In genomic region chr10:85407093-85407492, GRCh38 we compare ENCODE assay signal across 16 cellular contexts.
DNase-seq lines count a peak whose midpoint lies in the region; ATAC-seq and TF ChIP-seq lines count a peak whose summit lies in the region.
"Had no signal": no experiment of that assay in that cellular context is flagged by ENCODE, and none has a peak within 500 bp of the region (broad histone marks: within the 10 kb centered on the region; RNA-seq: fewer than 3 reads in every experiment).

No MANE protein-coding gene starts in this region.

- H3K4me3 ChIP-seq in mesendoderm (ENCODE audit: low read length): no peak overlapping the region
- H3K4me3 ChIP-seq: BLaER1 treated with 17β-estradiol and CSF1 and Interleukin-3, amounts not matched to agents 10 nM and 100 nM had no signal

- H3K4me2 ChIP-seq in H9 (ENCODE audit: insufficient read depth, insufficient read length, low read length) (no peak overlapping the region), mesendoderm (ENCODE audit: low read length) (no peak overlapping the region)
- H3K4me2 ChIP-seq: BLaER1 treated with 17β-estradiol and CSF1 and Interleukin-3, amounts not matched to agents 10 nM and 100 nM had no signal

- TF ChIP-seq CTCF in H9 (conservative IDR thresholded peaks at IDR 0.05) (no peak), WTC11 (IDR thresholded peaks at IDR 0.05) (no peak)

- H2BK20ac ChIP-seq in H9 (ENCODE audit: low read depth, low read length, poor library complexity, severe bottlenecking): no peak overlapping the region

- no peaks in the 10 kb centered on the region for H3K79me1 ChIP-seq in H9 (ENCODE audit: insufficient read depth, low read depth, low read length, poor library complexity, severe bottlenecking)
- no peaks in the 10 kb centered on the region for H3K79me1 ChIP-seq in mesendoderm (ENCODE audit: low read length)

- ATAC-seq in WTC11: peak; percentile 87
- no peak for ATAC-seq in HG02885 (IDR thresholded peaks at IDR 0.05; ENCODE audit: poor library complexity, unreplicated experiment)
- no peak for ATAC-seq in HG02884 (IDR thresholded peaks at IDR 0.05; ENCODE audit: unreplicated experiment)
- ATAC-seq: CD8-positive, alpha-beta T cell; HepG2 had no signal

- no peak overlapping the region for H4K8ac ChIP-seq in H9 (replicated peaks; ENCODE audit: insufficient read length, low read depth, low read length)
- no peak overlapping the region for H4K8ac ChIP-seq in mesendoderm (ENCODE audit: low read depth, low read length)

- CTCF ChIA-PET in WTC11 (lab: Charles Lee): interaction anchor here (1.1 kb wide), 1 partner anchor 108 kb away, joined by 4 read pairs; no protein-coding TSS in a partner anchor
- CTCF ChIA-PET in activated CD4-positive, alpha-beta memory T cell treated with anti-CD3 and anti-CD28 coated beads for 36 hours (lab: Charles Lee): no interaction called here

- H3K4me1 Mint-ChIP-seq in H9 (peaks cover 7 to 10% of the 10 kb centered on the region in 2 experiments), WTC11 (peaks cover 17% of the 10 kb centered on the region)
- H3K4me1 Mint-ChIP-seq in activated CD4-positive, alpha-beta memory T cell treated with anti-CD3 and anti-CD28 coated beads for 36 hours (ENCODE audit: low read depth): no peaks in the 10 kb centered on the region
- H3K4me1 Mint-ChIP-seq: B cell, IgD-negative memory B cell had no signal

- no peak overlapping the region for H3K14ac ChIP-seq in H9 (ENCODE audit: insufficient read depth, low read length)

- no peaks in the 10 kb centered on the region for H3K27me3 ChIP-seq in H9 (ENCODE audit: insufficient read depth, low read length)
- H3K27me3 ChIP-seq in mesendoderm (ENCODE audit: insufficient read depth, low read length, poor library complexity): no peaks in the 10 kb centered on the region
- H3K27me3 ChIP-seq: BLaER1 treated with 17β-estradiol and CSF1 and Interleukin-3, amounts not matched to agents 10 nM and 100 nM had no signal

- no peak overlapping the region for H2AFZ ChIP-seq in H9 (ENCODE audit: low read length)

- DNase-seq in H9 (peak; percentile 33), WTC11 (ENCODE audit: low spot score) (no peak), mesendoderm (peak; percentile 57)
- no peak for DNase-seq in activated CD4-positive, alpha-beta memory T cell treated with anti-CD3 and anti-CD28 coated beads for 36 hours
- DNase-seq: CD8-positive, alpha-beta T cell; COR-L47; GF-D8; GOT3; H7; KBM-7 had no signal

- no peak overlapping the region for H2BK120ac ChIP-seq in H9 (ENCODE audit: low read depth, low read length, poor library complexity, severe bottlenecking)
- H2BK120ac ChIP-seq in mesendoderm (ENCODE audit: low read depth, low read length): no peak overlapping the region

- no peak overlapping the region for H3T11ph ChIP-seq in H9 (ENCODE audit: low read length)

- H3K79me2 ChIP-seq in H9 (ENCODE audit: insufficient read depth, low read length) (no peaks in the 10 kb centered on the region), mesendoderm (ENCODE audit: control insufficient read depth, insufficient read depth, low read length) (no peaks in the 10 kb centered on the region)

- no peak overlapping the region for H2AK5ac ChIP-seq in H9 (ENCODE audit: insufficient read length, low read length)
- no peak overlapping the region for H2AK5ac ChIP-seq in mesendoderm (ENCODE audit: low read length)

- no CpG with 5 or more reads among the region's 3 CpGs for WGBS in H9 (ENCODE audit: extremely low coverage, insufficient read length, low lambda C conversion rate)
- WGBS in mesendoderm (ENCODE audit: extremely low coverage, insufficient coverage, low lambda C conversion rate): no CpG with 5 or more reads among the region's 3 CpGs

- H3K36me3 Mint-ChIP-seq in H9 (ENCODE audit: insufficient read depth in 1 of 3, low read depth in 3 of 3) (peaks cover 0 to 12% (median 11%) of the 10 kb centered on the region in 3 experiments; a peak in 3 of 7 replicates), WTC11 (peaks cover 14% of the 10 kb centered on the region)
- no peaks in the 10 kb centered on the region for H3K36me3 Mint-ChIP-seq in activated CD4-positive, alpha-beta memory T cell treated with anti-CD3 and anti-CD28 coated beads for 36 hours
- H3K36me3 Mint-ChIP-seq: CD8-positive, alpha-beta T cell; IgD-negative memory B cell had no signal

- H3K23ac ChIP-seq in H9 (ENCODE audit: insufficient read length, low read depth, low read length): no peak overlapping the region
- no peak overlapping the region for H3K23ac ChIP-seq in mesendoderm (ENCODE audit: low read length)

- H3K4me1 ChIP-seq in H9 (ENCODE audit: insufficient read depth, low read length): no peaks in the 10 kb centered on the region
- peaks cover 1% of the 10 kb centered on the region for H3K4me1 ChIP-seq in mesendoderm (ENCODE audit: control insufficient read depth, low read depth, low read length)
- H3K4me1 ChIP-seq: BLaER1 treated with 17β-estradiol and CSF1 and Interleukin-3, amounts not matched to agents 10 nM and 100 nM had no signal

- H3K36me3 ChIP-seq in mesendoderm (ENCODE audit: control insufficient read depth, insufficient read depth, low read length): no peaks in the 10 kb centered on the region
- H3K36me3 ChIP-seq: BLaER1 treated with 17β-estradiol and CSF1 and Interleukin-3, amounts not matched to agents 10 nM and 100 nM had no signal

- no peak overlapping the region for H2BK5ac ChIP-seq in H9 (ENCODE audit: insufficient read length, low read length)
- H2BK5ac ChIP-seq in mesendoderm (ENCODE audit: low read length): no peak overlapping the region

- H3K18ac ChIP-seq in H9 (ENCODE audit: insufficient read length, low read depth, low read length) (no peak overlapping the region), mesendoderm (ENCODE audit: low read length) (no peak overlapping the region)

- H3K4me3 Mint-ChIP-seq in H9 (no peak overlapping the region), WTC11 (no peak overlapping the region)
- no peak overlapping the region for H3K4me3 Mint-ChIP-seq in activated CD4-positive, alpha-beta memory T cell treated with anti-CD3 and anti-CD28 coated beads for 36 hours
- H3K4me3 Mint-ChIP-seq: B cell; CD8-positive, alpha-beta T cell; IgD-negative memory B cell had no signal

- no peaks in the 10 kb centered on the region for H4K20me1 ChIP-seq in H9 (ENCODE audit: control insufficient read depth, insufficient read depth, insufficient read length)
- H4K20me1 ChIP-seq: BLaER1 treated with 17β-estradiol and CSF1 and Interleukin-3, amounts not matched to agents 10 nM and 100 nM had no signal

- no peak overlapping the region for H2BK15ac ChIP-seq in H9 (ENCODE audit: low read depth, low read length)
- H2BK15ac ChIP-seq in mesendoderm (replicated peaks; ENCODE audit: low read depth): no peak overlapping the region

- H3K23me2 ChIP-seq in H9 (ENCODE audit: insufficient read length, low read depth, low read length, poor library complexity, severe bottlenecking): no peaks in the 10 kb centered on the region

- H3K9me3 ChIP-seq in H9 (ENCODE audit: control insufficient read depth, low read depth, low read length): no peaks in the 10 kb centered on the region

- H4K5ac ChIP-seq in H9 (ENCODE audit: insufficient read length, low read depth, low read length) (no peak overlapping the region), mesendoderm (ENCODE audit: low read length) (no peak overlapping the region)

- no peak overlapping the region for H4K91ac ChIP-seq in H9 (ENCODE audit: insufficient read length, low read depth, low read length)

- intact Hi-C loops in activated CD4-positive, alpha-beta memory T cell treated with anti-CD3 and anti-CD28 coated beads for 36 hours (cut with micrococcal nuclease): no loop called here

- no peak overlapping the region for H3K27ac ChIP-seq in H9 (ENCODE audit: insufficient read length, low read depth, low read length)
- H3K27ac ChIP-seq in mesendoderm (ENCODE audit: low read depth, low read length): no peak overlapping the region
- H3K27ac ChIP-seq: BLaER1 treated with 17β-estradiol and CSF1 and Interleukin-3, amounts not matched to agents 10 nM and 100 nM had no signal

- H3K56ac ChIP-seq in H9 (ENCODE audit: insufficient read length, low read depth, low read length) (no peak overlapping the region), mesendoderm (ENCODE audit: low read length) (no peak overlapping the region)

- no peak overlapping the region for H2BK12ac ChIP-seq in H9 (ENCODE audit: insufficient read length, low read depth, low read length)

- H3K27me3 Mint-ChIP-seq in H9 (ENCODE audit: low read depth) (no peaks in the 10 kb centered on the region; the same call in 1 of the 2 replicates), WTC11 (ENCODE audit: low read depth) (peaks cover 10% of the 10 kb centered on the region)
- no peaks in the 10 kb centered on the region for H3K27me3 Mint-ChIP-seq in activated CD4-positive, alpha-beta memory T cell treated with anti-CD3 and anti-CD28 coated beads for 36 hours
- H3K27me3 Mint-ChIP-seq: B cell, IgD-negative memory B cell had no signal

- H3K9ac ChIP-seq in H9 (ENCODE audit: extremely low read depth, insufficient read length, low read length) (no peak overlapping the region), mesendoderm (ENCODE audit: low read length) (no peak overlapping the region)
- H3K9ac ChIP-seq: BLaER1 treated with 17β-estradiol and CSF1 and Interleukin-3, amounts not matched to agents 10 nM and 100 nM had no signal

- peak overlapping the region in 2 of 3 experiments; percentile 59 to 78; a peak in 1 of 7 replicates for H3K27ac Mint-ChIP-seq in H9
- peak overlapping the region; percentile 64 for H3K27ac Mint-ChIP-seq in WTC11
- H3K27ac Mint-ChIP-seq in activated CD4-positive, alpha-beta memory T cell treated with anti-CD3 and anti-CD28 coated beads for 36 hours: no peak overlapping the region
- H3K27ac Mint-ChIP-seq: B cell; CD8-positive, alpha-beta T cell; IgD-negative memory B cell had no signal

- H3K9me3 Mint-ChIP-seq in H9 (peaks cover 4 to 24% of the 10 kb centered on the region in 2 experiments), WTC11 (peaks cover 32% of the 10 kb centered on the region)
- peaks cover 4% of the 10 kb centered on the region for H3K9me3 Mint-ChIP-seq in activated CD4-positive, alpha-beta memory T cell treated with anti-CD3 and anti-CD28 coated beads for 36 hours

- H3K4ac ChIP-seq in H9 (ENCODE audit: low read depth, low read length) (no peak overlapping the region), mesendoderm (ENCODE audit: low read depth, low read length) (no peak overlapping the region)

- POLR2A ChIA-PET in WTC11 (lab: Charles Lee): no interaction called here
- POLR2A ChIA-PET in activated CD4-positive, alpha-beta memory T cell treated with anti-CD3 and anti-CD28 coated beads for 36 hours (lab: Charles Lee): no interaction called here

TF ChIP-seq in WTC11, 78 proteins besides CTCF, POLR2A, EP300 and RAD21 (continues in another document):
- TF ChIP-seq CDX4 (CRISPR knock-in tag; IDR thresholded peaks at IDR 0.05; ENCODE audit: borderline replicate concordance) (no peak), HMGA2 (CRISPR knock-in tag; IDR thresholded peaks at IDR 0.05) (no peak)

Comparison
In these comparisons a context has a peak if more than half of its experiments do, and no peak if none do; other contexts are left out.
1. DNase-seq: peak in H9 (single experiment) and mesendoderm (single experiment); none in WTC11 (single experiment) and activated CD4-positive, alpha-beta memory T cell treated with anti-CD3 and anti-CD28 coated beads for 36 hours (single experiment).